ENCODE assay signal across 15 cellular contexts in the genomic region with DNA sequence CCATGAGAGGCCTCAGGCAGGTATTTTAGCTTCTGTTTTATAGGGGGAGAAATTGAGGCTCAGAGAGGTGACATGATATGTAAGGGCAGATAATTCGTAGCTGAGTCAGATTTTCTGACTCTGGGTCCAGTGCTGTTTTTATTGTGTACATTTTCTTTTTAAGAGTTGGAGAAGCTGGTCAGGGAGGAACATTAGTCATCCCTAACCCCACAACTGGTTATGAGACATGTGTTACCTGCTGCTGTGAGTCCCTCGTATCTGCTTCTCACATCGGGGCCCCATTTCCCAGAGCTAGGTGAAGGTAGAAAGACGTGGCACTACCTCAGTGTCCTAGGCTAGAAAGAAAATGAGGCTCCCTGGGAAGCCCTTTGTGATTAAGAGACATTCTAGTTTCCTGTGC. TPM values are rescaled to one million over a fixed set of nuclear protein-coding genes. Genes with fewer than 3 reads are reported as not detected.
DNase-seq lines count a peak whose midpoint lies in the region; ATAC-seq, FAIRE-seq and TF ChIP-seq lines count a peak whose summit lies in the region.
"Had no signal": no experiment of that assay in that cellular context is flagged by ENCODE, and none has a peak within 500 bp of the region (broad histone marks: within the 10 kb centered on the region; RNA-seq: fewer than 3 reads in every experiment).

No MANE protein-coding gene starts in this region.

- peaks cover 11% of the 10 kb centered on the region for H3K27me3 Mint-ChIP-seq in activated CD8-positive, alpha-beta T cell treated with anti-CD3 and anti-CD28 coated beads for 36 hours
- peaks cover 5% of the 10 kb centered on the region for H3K27me3 Mint-ChIP-seq in activated CD8-positive, alpha-beta T cell treated with anti-CD3 and anti-CD28 coated beads, Interleukin-2, amount 10 ng/mL, durations not matched to agents 7 days and 5 days (ENCODE audit: low read depth)

- no peaks in the 10 kb centered on the region; the same call in 1 of the 2 replicates for H3K9me3 ChIP-seq in Karpas-422 (ENCODE audit: low read length)
- H3K9me3 ChIP-seq in osteoblast (ENCODE audit: low read depth, low read length) = no peaks in the 10 kb centered on the region
- H3K9me3 ChIP-seq in ovary = no peaks in the 10 kb centered on the region
- H3K9me3 ChIP-seq: mucosa of descending colon had no signal

- H4K20me1 ChIP-seq in Karpas-422 (ENCODE audit: insufficient read depth, low read depth, low read length) (no peaks in the 10 kb centered on the region), osteoblast (ENCODE audit: insufficient read depth, low read length) (no peaks in the 10 kb centered on the region)

- H3K4me2 ChIP-seq in Karpas-422 (ENCODE audit: low read depth, low read length, poor library complexity, severe bottlenecking) (no peak overlapping the region), osteoblast (ENCODE audit: insufficient read depth, low read length) (peak overlapping the region; percentile 14)

- H2AFZ ChIP-seq in Karpas-422 (ENCODE audit: low read length) (no peak overlapping the region; the same call in 1 of the 2 replicates), osteoblast (ENCODE audit: low read length) (no peak overlapping the region)

- TF ChIP-seq POLR2A in ovary (IDR thresholded peaks at IDR 0.05) = no peak
- no peak for TF ChIP-seq POLR2A in GM12892 (IDR thresholded peaks at IDR 0.05; ENCODE audit: low read depth, low read length)

- no peaks in the 10 kb centered on the region for H3K36me3 Mint-ChIP-seq in activated CD8-positive, alpha-beta T cell treated with anti-CD3 and anti-CD28 coated beads for 36 hours (ENCODE audit: low read depth)
- no peaks in the 10 kb centered on the region for H3K36me3 Mint-ChIP-seq in activated CD8-positive, alpha-beta T cell treated with anti-CD3 and anti-CD28 coated beads, Interleukin-2, amount 10 ng/mL, durations not matched to agents 7 days and 5 days (ENCODE audit: low read depth)

- DNase-seq in activated CD8-positive, alpha-beta T cell treated with anti-CD3 and anti-CD28 coated beads for 36 hours = peak; percentile 24
- DNase-seq in activated CD8-positive, alpha-beta T cell treated with anti-CD3 and anti-CD28 coated beads, Interleukin-2, amount 10 ng/mL, durations not matched to agents 7 days and 5 days = no peak
- no peak for DNase-seq in Karpas-422
- DNase-seq in caudate nucleus (lab: John Stamatoyannopoulos, UW) = no peak
- peak; percentile 87 for DNase-seq in osteoblast (ENCODE audit: insufficient read length, low spot score, missing footprints)
- no peak for DNase-seq in ovary
- no peak for DNase-seq in GM12892 (ENCODE audit: insufficient read length)
- DNase-seq in SK-N-DZ (ENCODE audit: low spot score) = no peak
- DNase-seq: KG1; mucosa of descending colon; NCI-H1930; stimulated activated CD4-positive, alpha-beta T cell treated with anti-CD3 and anti-CD28 coated beads, Interleukin-4, amount 100 ng/mL, for 4 hours had no signal

- H3K36me3 ChIP-seq in Karpas-422 (ENCODE audit: insufficient read depth, low read length) (peaks cover 4% of the 10 kb centered on the region; the same call in 1 of the 2 replicates), osteoblast (ENCODE audit: insufficient read depth, low read length) (no peaks in the 10 kb centered on the region), ovary (no peaks in the 10 kb centered on the region)

- H3K9ac ChIP-seq in Karpas-422 (ENCODE audit: low read length) = peak overlapping the region; percentile 29; the same call in 1 of the 2 replicates

- peak overlapping the region; percentile 28 for H3K27ac Mint-ChIP-seq in activated CD8-positive, alpha-beta T cell treated with anti-CD3 and anti-CD28 coated beads for 36 hours
- H3K27ac Mint-ChIP-seq in activated CD8-positive, alpha-beta T cell treated with anti-CD3 and anti-CD28 coated beads, Interleukin-2, amount 10 ng/mL, durations not matched to agents 7 days and 5 days = no peak overlapping the region
- H3K27ac Mint-ChIP-seq: stimulated activated naive CD8-positive, alpha-beta T cell treated with anti-CD3 and anti-CD28 coated beads, Interleukin-15, Interleukin-2, amounts not matched to agents 100 ng/mL and 50 ng/mL, for 24 hours had no signal

- CTCF ChIA-PET in activated CD8-positive, alpha-beta T cell treated with anti-CD3 and anti-CD28 coated beads for 36 hours (lab: Charles Lee) = interaction anchor here (0.8 kb wide), 1 partner anchor 154 kb away, joined by 3 read pairs; no protein-coding TSS in a partner anchor
- CTCF ChIA-PET in activated CD8-positive, alpha-beta T cell treated with anti-CD3 and anti-CD28 coated beads, Interleukin-2, amount 10 ng/mL, durations not matched to agents 7 days and 5 days (lab: Charles Lee) = no interaction called here

- peak; percentile 77 for ATAC-seq in activated CD8-positive, alpha-beta T cell treated with anti-CD3 and anti-CD28 coated beads for 36 hours
- no peak for ATAC-seq in activated CD8-positive, alpha-beta T cell treated with anti-CD3 and anti-CD28 coated beads, Interleukin-2, amount 10 ng/mL, durations not matched to agents 7 days and 5 days
- ATAC-seq: mucosa of descending colon had no signal

- POLR2A ChIA-PET in activated CD8-positive, alpha-beta T cell treated with anti-CD3 and anti-CD28 coated beads for 36 hours (lab: Charles Lee) = no interaction called here
- POLR2A ChIA-PET in activated CD8-positive, alpha-beta T cell treated with anti-CD3 and anti-CD28 coated beads, Interleukin-2, amount 10 ng/mL, durations not matched to agents 7 days and 5 days (lab: Charles Lee) = no interaction called here

- H3K4me3 ChIP-seq in Karpas-422 (ENCODE audit: low read length) (no peak overlapping the region), osteoblast (ENCODE audit: insufficient read depth, low read length) (no peak overlapping the region), ovary (no peak overlapping the region)
- H3K4me3 ChIP-seq: coronary artery, mucosa of descending colon had no signal

- no peak for TF ChIP-seq EP300 in ovary (IDR thresholded peaks at IDR 0.05)

- no peak overlapping the region for H3K4me3 Mint-ChIP-seq in activated CD8-positive, alpha-beta T cell treated with anti-CD3 and anti-CD28 coated beads for 36 hours
- no peak overlapping the region for H3K4me3 Mint-ChIP-seq in activated CD8-positive, alpha-beta T cell treated with anti-CD3 and anti-CD28 coated beads, Interleukin-2, amount 10 ng/mL, durations not matched to agents 7 days and 5 days
- H3K4me3 Mint-ChIP-seq: stimulated activated naive CD8-positive, alpha-beta T cell treated with anti-CD3 and anti-CD28 coated beads, Interleukin-15, Interleukin-2, amounts not matched to agents 100 ng/mL and 50 ng/mL, for 24 hours had no signal

- no peaks in the 10 kb centered on the region for H3K9me3 Mint-ChIP-seq in activated CD8-positive, alpha-beta T cell treated with anti-CD3 and anti-CD28 coated beads for 36 hours
- H3K9me3 Mint-ChIP-seq in activated CD8-positive, alpha-beta T cell treated with anti-CD3 and anti-CD28 coated beads, Interleukin-2, amount 10 ng/mL, durations not matched to agents 7 days and 5 days (ENCODE audit: insufficient read depth) = no peaks in the 10 kb centered on the region
- H3K9me3 Mint-ChIP-seq: stimulated activated naive CD8-positive, alpha-beta T cell treated with anti-CD3 and anti-CD28 coated beads, Interleukin-15, Interleukin-2, amounts not matched to agents 100 ng/mL and 50 ng/mL, for 24 hours had no signal

- H3K9me2 ChIP-seq in Karpas-422 (replicated peaks; ENCODE audit: insufficient read depth, low read length) = no peaks in the 10 kb centered on the region

- peaks cover 9% of the 10 kb centered on the region for H3K4me1 Mint-ChIP-seq in activated CD8-positive, alpha-beta T cell treated with anti-CD3 and anti-CD28 coated beads for 36 hours (ENCODE audit: low read depth)
- peaks cover 6% of the 10 kb centered on the region for H3K4me1 Mint-ChIP-seq in activated CD8-positive, alpha-beta T cell treated with anti-CD3 and anti-CD28 coated beads, Interleukin-2, amount 10 ng/mL, durations not matched to agents 7 days and 5 days (ENCODE audit: low read depth)

- FAIRE-seq in GM12892 (lab: Jason Lieb, UNC) = no peak
- FAIRE-seq: islet of Langerhans had no signal

- no peak for TF ChIP-seq CTCF in activated CD8-positive, alpha-beta T cell treated with anti-CD3 and anti-CD28 coated beads for 36 hours (IDR thresholded peaks at IDR 0.05)
- TF ChIP-seq CTCF in osteoblast (IDR thresholded peaks at IDR 0.05; ENCODE audit: extremely low read depth, low read depth, low read length) (no peak), ovary (IDR thresholded peaks at IDR 0.05) (no peak)

- H3K27ac ChIP-seq in Karpas-422 (ENCODE audit: low read length) = no peak overlapping the region
- H3K27ac ChIP-seq in caudate nucleus (ENCODE audit: low read depth, low read length) = peak overlapping the region; percentile 8
- no peak overlapping the region for H3K27ac ChIP-seq in osteoblast (ENCODE audit: low read depth, low read length)
- H3K27ac ChIP-seq in ovary = no peak overlapping the region
- H3K27ac ChIP-seq: coronary artery had no signal

- peaks cover 53% of the 10 kb centered on the region for H3K4me1 ChIP-seq in Karpas-422 (ENCODE audit: low read length)
- peaks cover 31% of the 10 kb centered on the region for H3K4me1 ChIP-seq in osteoblast (ENCODE audit: insufficient read depth, low read length)
- H3K4me1 ChIP-seq in ovary (ENCODE audit: insufficient read depth) = no peaks in the 10 kb centered on the region

- H3K27me3 ChIP-seq in Karpas-422 (ENCODE audit: low read length) (no peaks in the 10 kb centered on the region), osteoblast (ENCODE audit: insufficient read depth, low read length) (no peaks in the 10 kb centered on the region), ovary (no peaks in the 10 kb centered on the region)

- no peaks in the 10 kb centered on the region for H3K79me2 ChIP-seq in Karpas-422 (ENCODE audit: low read length)
- no peaks in the 10 kb centered on the region for H3K79me2 ChIP-seq in osteoblast (ENCODE audit: insufficient read depth, low read length)

- intact Hi-C loops in activated CD8-positive, alpha-beta T cell treated with anti-CD3 and anti-CD28 coated beads for 36 hours (cut with micrococcal nuclease) = no loop called here
- intact Hi-C loops in ovary (cut with DNase I) = no loop called here

- 85 to 95% (median 85%) methylated on average over 4 of the region's 4 CpGs for WGBS in ovary, 3 donors

RNA-seq across cellular contexts. Expression of gene GALNT15, which starts 28.6 kb away (rescaled TPM):
- total RNA-seq in activated CD8-positive, alpha-beta T cell treated with anti-CD3 and anti-CD28 coated beads for 36 hours = not detected
- not detected for total RNA-seq in activated CD8-positive, alpha-beta T cell treated with anti-CD3 and anti-CD28 coated beads, Interleukin-2, amount 10 ng/mL, durations not matched to agents 7 days and 5 days
- total RNA-seq in Karpas-422 (2014; rRNA removed; shearing (Covaris generic); ENCODE audit: low replicate concordance) = not detected in 2 replicates
- total RNA-seq in osteoblast = 6.5 and 7.1 TPM in 2 replicates
- 100 to 1,000 TPM in 1 of 7 donors, 10 to 100 TPM in 6; 14.5 to 118 (median 23.6) TPM for total RNA-seq in ovary
- polyA plus RNA-seq in ovary = 10 to 100 TPM; 28.5 to 33.7 TPM
- polyA plus RNA-seq in GM12892 (2012; ENCODE audit: missing spikeins) = not detected
- not detected in 2 replicates for polyA plus RNA-seq in SK-N-DZ (2014; cell fraction: cytosol; rRNA removed)
- polyA plus RNA-seq in SK-N-DZ (2014; cell fraction: nucleus; rRNA removed) = 0.41 TPM in 1 of 2 replicates, not detected in the other

Comparison
In these comparisons a context has a peak if more than half of its experiments do, and no peak if none do; other contexts are left out.
1. DNase-seq: peak in activated CD8-positive, alpha-beta T cell treated with anti-CD3 and anti-CD28 coated beads for 36 hours (single experiment) and osteoblast (single experiment); none in activated CD8-positive, alpha-beta T cell treated with anti-CD3 and anti-CD28 coated beads, Interleukin-2, amount 10 ng/mL, durations not matched to agents 7 days and 5 days (single experiment), Karpas-422 (single experiment), caudate nucleus (0 of 61), ovary (0 of 5), GM12892 (single experiment) and SK-N-DZ (single experiment).